18 cellular contexts compared by ENCODE assay signal in genomic region chr7:139783647-139784385, GRCh38. TPM values are rescaled to one million over a fixed set of nuclear protein-coding genes. Genes with fewer than 3 reads are reported as not detected.
A peak's percentile ranks its signal among the peaks of the same experiment; 100 is the strongest.
DNase-seq lines count a peak whose midpoint lies in the region; ATAC-seq, FAIRE-seq and TF ChIP-seq lines count a peak whose summit lies in the region.
"Had no signal": no experiment of that assay in that cellular context is flagged by ENCODE, and none has a peak within 500 bp of the region (broad histone marks: within the 10 kb centered on the region; RNA-seq: fewer than 3 reads in every experiment).

No MANE protein-coding gene starts in this region.

- peaks cover 1% of the 10 kb centered on the region for H3K9me3 ChIP-seq in aorta (ENCODE audit: control insufficient read depth, low read length)
- H3K9me3 ChIP-seq: upper lobe of left lung had no signal

- H3K27ac Mint-ChIP-seq in activated naive CD4-positive, alpha-beta T cell treated with anti-CD3 and anti-CD28 coated beads, Interleukin-2, amount 50 U/mL, for 72 hours: no peak overlapping the region
- H3K27ac Mint-ChIP-seq in stimulated activated memory B cell treated with anti-CD40 and anti-IgM and Interleukin-4, amounts not matched to agents 10 μg/mL and 1 μg/mL and 100 μg/mL, for 72 hours: no peak overlapping the region
- H3K27ac Mint-ChIP-seq: naive thymus-derived CD4-positive, alpha-beta T cell had no signal

- no peak for FAIRE-seq in bronchial epithelial cell (lab: Jason Lieb, UNC)
- FAIRE-seq: endothelial cell of umbilical vein had no signal

- H3K36me3 ChIP-seq in bronchial epithelial cell (ENCODE audit: control insufficient read depth, insufficient read depth, low read length) (no peaks in the 10 kb centered on the region), aorta (ENCODE audit: control insufficient read depth in 1 of 2, insufficient read depth in 2 of 2, low read length in 1 of 2) (no peaks in the 10 kb centered on the region)
- H3K36me3 ChIP-seq: upper lobe of left lung had no signal

- no peak for TF ChIP-seq CTCF in bronchial epithelial cell (IDR thresholded peaks at IDR 0.05; ENCODE audit: insufficient read depth, low read length, severe bottlenecking)

- no peaks in the 10 kb centered on the region for H3K9me3 Mint-ChIP-seq in activated naive CD4-positive, alpha-beta T cell treated with anti-CD3 and anti-CD28 coated beads, Interleukin-2, amount 50 U/mL, for 72 hours
- H3K9me3 Mint-ChIP-seq in stimulated activated memory B cell treated with anti-CD40 and anti-IgM and Interleukin-4, amounts not matched to agents 10 μg/mL and 1 μg/mL and 100 μg/mL, for 72 hours: no peaks in the 10 kb centered on the region
- H3K9me3 Mint-ChIP-seq: naive thymus-derived CD4-positive, alpha-beta T cell had no signal

- no peak for DNase-seq in activated naive CD4-positive, alpha-beta T cell treated with anti-CD3 and anti-CD28 coated beads, Interleukin-2, amount 50 U/mL, for 72 hours (ENCODE audit: low spot score in 2 of 2)
- DNase-seq in activated naive CD4-positive, alpha-beta T cell treated with Interleukin-2 at 50 U/mL for 16 hours: no peak
- DNase-seq in NCI-H526 treated with DMSO at 0.1 percent for 48 hours (lab: John Stamatoyannopoulos, UW) (peak; percentile 34), bronchial epithelial cell (ENCODE audit: low read depth) (peak; percentile 96), aorta (no peak), NCI-H524 treated with DMSO at 0.1 percent for 48 hours (lab: John Stamatoyannopoulos, UW) (no peak)
- DNase-seq: activated CD8-positive, alpha-beta memory T cell treated with anti-CD3 and anti-CD28 coated beads, Interleukin-2, amount 50 U/mL, for 4 hours; cerebellar nuclear complex; left cardiac atrium; naive thymus-derived CD4-positive, alpha-beta T cell; NCI-H1694; retina; stimulated activated CD4-positive, alpha-beta T cell treated with anti-CD3 and anti-CD28 coated beads, Interleukin-4, amount 100 ng/mL, for 1 hour; upper lobe of left lung had no signal

- 77 to 80% methylated on average over 3 of the region's 3 CpGs for WGBS in aorta, 2 donors

- no peaks in the 10 kb centered on the region for H3K4me1 ChIP-seq in aorta (ENCODE audit: control insufficient read depth in 1 of 2, insufficient read depth in 2 of 2, low read length in 2 of 2)

- peaks cover 5 to 7% of the 10 kb centered on the region in 2 donors for H3K36me3 Mint-ChIP-seq in activated naive CD4-positive, alpha-beta T cell treated with anti-CD3 and anti-CD28 coated beads, Interleukin-2, amount 50 U/mL, for 72 hours
- H3K36me3 Mint-ChIP-seq in stimulated activated memory B cell treated with anti-CD40 and anti-IgM and Interleukin-4, amounts not matched to agents 10 μg/mL and 1 μg/mL and 100 μg/mL, for 72 hours: no peaks in the 10 kb centered on the region

- no peak overlapping the region for H3K4me3 Mint-ChIP-seq in stimulated activated memory B cell treated with anti-CD40 and anti-IgM and Interleukin-4, amounts not matched to agents 10 μg/mL and 1 μg/mL and 100 μg/mL, for 72 hours
- H3K4me3 Mint-ChIP-seq: naive thymus-derived CD4-positive, alpha-beta T cell had no signal

- ATAC-seq in activated naive CD4-positive, alpha-beta T cell treated with anti-CD3 and anti-CD28 coated beads, Interleukin-2, amount 50 U/mL, for 72 hours: peak; percentile 38 to 58
- ATAC-seq in stimulated activated memory B cell treated with anti-CD40 and anti-IgM and Interleukin-4, amounts not matched to agents 10 μg/mL and 1 μg/mL and 100 μg/mL, for 72 hours: peak; percentile 48
- ATAC-seq in aorta (ENCODE audit: low FRiP score): no peak
- no peak for ATAC-seq in HG02884 (IDR thresholded peaks at IDR 0.05; ENCODE audit: unreplicated experiment)
- ATAC-seq: left cardiac atrium; naive thymus-derived CD4-positive, alpha-beta T cell; SK-N-SH treated with all-trans-retinoic acid at 6 μM for 48 hours had no signal

- intact Hi-C loops in aorta (cut with DNase I): loop anchor here in 1 of 2 donors (10.0 kb wide), 1 partner anchor 211 kb away; no protein-coding TSS in a partner anchor

- no peaks in the 10 kb centered on the region for H3K27me3 ChIP-seq in bronchial epithelial cell (ENCODE audit: control insufficient read depth, insufficient read depth, low read length)
- H3K27me3 ChIP-seq in aorta (ENCODE audit: control insufficient read depth in 1 of 2, insufficient read depth in 2 of 2, low read length in 1 of 2): no peaks in the 10 kb centered on the region
- H3K27me3 ChIP-seq: upper lobe of left lung had no signal

- H3K4me3 ChIP-seq in bronchial epithelial cell (ENCODE audit: low read depth, low read length) (no peak overlapping the region), aorta (ENCODE audit: low read length in 2 of 2) (no peak overlapping the region)
- H3K4me3 ChIP-seq: upper lobe of left lung had no signal

- no peaks in the 10 kb centered on the region for H3K27me3 Mint-ChIP-seq in stimulated activated memory B cell treated with anti-CD40 and anti-IgM and Interleukin-4, amounts not matched to agents 10 μg/mL and 1 μg/mL and 100 μg/mL, for 72 hours

- no peak overlapping the region for H3K27ac ChIP-seq in aorta (ENCODE audit: low read depth in 1 of 2, low read length in 2 of 2)
- H3K27ac ChIP-seq: upper lobe of left lung had no signal

- peaks cover 10% of the 10 kb centered on the region for H3K4me1 Mint-ChIP-seq in stimulated activated memory B cell treated with anti-CD40 and anti-IgM and Interleukin-4, amounts not matched to agents 10 μg/mL and 1 μg/mL and 100 μg/mL, for 72 hours

RNA-seq across cellular contexts. Expression of gene HIPK2, which starts 6.0 kb away (rescaled TPM):
- 10 to 100 TPM; 12.8 to 20.9 TPM for total RNA-seq in activated naive CD4-positive, alpha-beta T cell treated with anti-CD3 and anti-CD28 coated beads, Interleukin-2, amount 50 U/mL, for 72 hours
- 5.8 and 8.4 TPM in 2 replicates for total RNA-seq in bronchial epithelial cell
- 100 to 1,000 TPM in 1 of 2 donors, 10 to 100 TPM in 1; 35.3 to 108 TPM for total RNA-seq in aorta
- 10 to 100 TPM in 1 of 2 donors, 1 to 10 TPM in 1; 9.4 to 12.5 TPM for polyA plus RNA-seq in aorta

RNA-seq across cellular contexts. Expression of gene TBXAS1, which starts 45.2 kb away (rescaled TPM):
- total RNA-seq in activated naive CD4-positive, alpha-beta T cell treated with anti-CD3 and anti-CD28 coated beads, Interleukin-2, amount 50 U/mL, for 72 hours: 1 to 10 TPM; 1.4 to 5.8 TPM
- total RNA-seq in bronchial epithelial cell (0.26 and 0.38 TPM in 2 replicates), aorta (10 to 100 TPM; 22.1 to 24.5 TPM)
- 10 to 100 TPM in 1 of 2 donors, 1 to 10 TPM in 1; 5.5 to 11.6 TPM for polyA plus RNA-seq in aorta

Comparison
In these comparisons a context has a peak if more than half of its experiments do, and no peak if none do; other contexts are left out.
1. ATAC-seq: peak in activated naive CD4-positive, alpha-beta T cell treated with anti-CD3 and anti-CD28 coated beads, Interleukin-2, amount 50 U/mL, for 72 hours (2 of 2) and stimulated activated memory B cell treated with anti-CD40 and anti-IgM and Interleukin-4, amounts not matched to agents 10 μg/mL and 1 μg/mL and 100 μg/mL, for 72 hours (single experiment); none in aorta (single experiment) and HG02884 (single experiment).
2. DNase-seq: peak in NCI-H526 treated with DMSO at 0.1 percent for 48 hours (single experiment) and bronchial epithelial cell (single experiment); none in activated naive CD4-positive, alpha-beta T cell treated with anti-CD3 and anti-CD28 coated beads, Interleukin-2, amount 50 U/mL, for 72 hours (0 of 2), activated naive CD4-positive, alpha-beta T cell treated with Interleukin-2 at 50 U/mL for 16 hours (single experiment), aorta (0 of 2) and NCI-H524 treated with DMSO at 0.1 percent for 48 hours (single experiment).